ENCODE assay signal across 1 cellular context in the genomic region with DNA sequence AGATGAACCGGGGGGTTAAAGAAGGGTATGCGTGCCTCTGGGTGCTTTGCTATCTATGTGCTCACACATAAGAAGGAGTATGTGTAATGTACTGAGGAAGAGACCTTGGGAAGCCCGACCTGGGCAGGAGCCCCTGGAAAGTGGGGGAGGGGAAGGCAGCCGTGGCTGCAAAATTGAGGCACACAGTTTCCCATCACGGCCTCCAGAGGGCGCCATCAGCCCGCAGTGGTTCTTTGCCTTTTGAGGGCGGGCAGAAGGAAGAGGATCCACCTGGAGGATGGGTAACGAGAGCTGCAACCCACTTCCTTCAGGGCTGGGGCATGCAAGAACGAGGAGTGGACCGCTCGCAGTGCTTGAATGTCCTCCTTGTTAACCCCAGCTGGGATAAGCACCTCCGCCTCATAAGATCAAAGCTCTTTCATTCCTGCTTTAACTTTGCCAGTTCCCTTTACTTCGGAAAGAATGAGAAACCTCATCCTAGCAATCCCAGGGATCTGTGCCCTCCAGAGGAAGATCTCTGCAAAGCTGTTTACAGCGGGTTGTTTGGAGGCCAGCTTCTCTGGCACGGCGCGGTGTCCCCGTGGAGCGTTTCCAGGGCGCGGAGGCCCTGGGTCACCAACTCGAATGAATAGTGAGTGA.
TF ChIP-seq lines count a peak whose summit lies in the region.

No MANE protein-coding gene starts in this region.

TF ChIP-seq in HEK293, 187 proteins besides CTCF, POLR2A, EP300 and RAD21 (continued from another document and continues in another):
- no peak for TF ChIP-seq ZNF585B (tag by site-specific recombination; IDR thresholded peaks at IDR 0.05)
- TF ChIP-seq ZNF114 (tag by site-specific recombination; IDR thresholded peaks at IDR 0.05), result no peak
- TF ChIP-seq KLF8 (tag by site-specific recombination; IDR thresholded peaks at IDR 0.05), result no peak
- no peak for TF ChIP-seq ZNF571 (tag by site-specific recombination; IDR thresholded peaks at IDR 0.05)
- no peak for TF ChIP-seq ZNF639 (tag by site-specific recombination; IDR thresholded peaks at IDR 0.05)
- TF ChIP-seq ZNF37A (tag by site-specific recombination; IDR thresholded peaks at IDR 0.05), result no peak
- TF ChIP-seq ZNF701 (tag by site-specific recombination; IDR thresholded peaks at IDR 0.05), result no peak
- no peak for TF ChIP-seq GLIS1 (tag by site-specific recombination; IDR thresholded peaks at IDR 0.05)
- TF ChIP-seq, protein P1, sequence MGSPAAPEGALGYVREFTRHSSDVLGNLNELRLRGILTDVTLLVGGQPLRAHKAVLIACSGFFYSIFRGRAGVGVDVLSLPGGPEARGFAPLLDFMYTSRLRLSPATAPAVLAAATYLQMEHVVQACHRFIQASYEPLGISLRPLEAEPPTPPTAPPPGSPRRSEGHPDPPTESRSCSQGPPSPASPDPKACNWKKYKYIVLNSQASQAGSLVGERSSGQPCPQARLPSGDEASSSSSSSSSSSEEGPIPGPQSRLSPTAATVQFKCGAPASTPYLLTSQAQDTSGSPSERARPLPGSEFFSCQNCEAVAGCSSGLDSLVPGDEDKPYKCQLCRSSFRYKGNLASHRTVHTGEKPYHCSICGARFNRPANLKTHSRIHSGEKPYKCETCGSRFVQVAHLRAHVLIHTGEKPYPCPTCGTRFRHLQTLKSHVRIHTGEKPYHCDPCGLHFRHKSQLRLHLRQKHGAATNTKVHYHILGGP (tag by site-specific recombination; IDR thresholded peaks at IDR 0.05), result no peak
- no peak for TF ChIP-seq ZSCAN23 (tag by site-specific recombination; IDR thresholded peaks at IDR 0.05)
- no peak for TF ChIP-seq ZNF18 (tag by site-specific recombination; IDR thresholded peaks at IDR 0.05)
- TF ChIP-seq HOXD13 (CRISPR knock-in tag; IDR thresholded peaks at IDR 0.05; ENCODE audit: borderline replicate concordance), result no peak
- TF ChIP-seq ZXDB (tag by site-specific recombination; IDR thresholded peaks at IDR 0.05), result peak; percentile 89
- TF ChIP-seq ZNF146 (tag by site-specific recombination; IDR thresholded peaks at IDR 0.05), result no peak
- TF ChIP-seq BCL11B (tag by site-specific recombination; IDR thresholded peaks at IDR 0.05; ENCODE audit: low read depth), result no peak
- no peak for TF ChIP-seq ZNF10 (tag by site-specific recombination; IDR thresholded peaks at IDR 0.05)
- TF ChIP-seq ZNF654 (tag by site-specific recombination; IDR thresholded peaks at IDR 0.05; ENCODE audit: low read depth), result peak; percentile 90
- no peak for TF ChIP-seq HOXA7 (CRISPR knock-in tag; IDR thresholded peaks at IDR 0.05; ENCODE audit: borderline replicate concordance)
- TF ChIP-seq ZNF621 (tag by site-specific recombination; IDR thresholded peaks at IDR 0.05), result no peak
- TF ChIP-seq ZSCAN30 (tag by site-specific recombination; IDR thresholded peaks at IDR 0.05), result peak; percentile 76; the same call in 1 of the 2 replicates
- TF ChIP-seq GLI2 (tag by site-specific recombination; IDR thresholded peaks at IDR 0.05; ENCODE audit: borderline replicate concordance, low read depth), result no peak
- no peak for TF ChIP-seq ZNF629 (tag by site-specific recombination; IDR thresholded peaks at IDR 0.05)
- no peak for TF ChIP-seq ZBTB8A (tag by site-specific recombination; IDR thresholded peaks at IDR 0.05)
- peak; percentile 77 for TF ChIP-seq ZEB2 (tag by site-specific recombination; IDR thresholded peaks at IDR 0.05)
- no peak for TF ChIP-seq ZNF24 (tag by site-specific recombination; IDR thresholded peaks at IDR 0.05)
- TF ChIP-seq ZNF391 (tag by site-specific recombination; IDR thresholded peaks at IDR 0.05; ENCODE audit: borderline replicate concordance, low read depth), result peak; percentile 72; the same call in 1 of the 2 replicates
- TF ChIP-seq TRIM28 (IDR thresholded peaks at IDR 0.05; ENCODE audit: borderline replicate concordance, low read length), result no peak
- TF ChIP-seq, protein P2, sequence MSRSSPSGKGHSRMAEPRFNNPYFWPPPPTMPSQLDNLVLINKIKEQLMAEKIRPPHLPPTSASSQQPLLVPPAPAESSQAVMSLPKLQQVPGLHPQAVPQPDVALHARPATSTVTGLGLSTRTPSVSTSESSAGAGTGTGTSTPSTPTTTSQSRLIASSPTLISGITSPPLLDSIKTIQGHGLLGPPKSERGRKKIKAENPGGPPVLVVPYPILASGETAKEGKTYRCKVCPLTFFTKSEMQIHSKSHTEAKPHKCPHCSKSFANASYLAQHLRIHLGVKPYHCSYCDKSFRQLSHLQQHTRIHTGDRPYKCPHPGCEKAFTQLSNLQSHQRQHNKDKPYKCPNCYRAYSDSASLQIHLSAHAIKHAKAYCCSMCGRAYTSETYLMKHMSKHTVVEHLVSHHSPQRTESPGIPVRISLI (tag by site-specific recombination; IDR thresholded peaks at IDR 0.05), result peak; percentile 94
- 0 out of 2 replicates have a peak, but pooled peaks have one; percentile 18 for TF ChIP-seq PATZ1 (tag by site-specific recombination; IDR thresholded peaks at IDR 0.05)
- TF ChIP-seq ZNF366 (tag by site-specific recombination; conservative IDR thresholded peaks at IDR 0.05), result peak; percentile 46; the same call in 1 of the 2 replicates
- TF ChIP-seq ZNF132 (tag by site-specific recombination; IDR thresholded peaks at IDR 0.05; ENCODE audit: borderline replicate concordance), result no peak
- TF ChIP-seq ZNF157 (tag by site-specific recombination; IDR thresholded peaks at IDR 0.05), result no peak
- no peak for TF ChIP-seq ZNF510 (tag by site-specific recombination; IDR thresholded peaks at IDR 0.05; ENCODE audit: insufficient replicate concordance)
- TF ChIP-seq, protein P3, sequence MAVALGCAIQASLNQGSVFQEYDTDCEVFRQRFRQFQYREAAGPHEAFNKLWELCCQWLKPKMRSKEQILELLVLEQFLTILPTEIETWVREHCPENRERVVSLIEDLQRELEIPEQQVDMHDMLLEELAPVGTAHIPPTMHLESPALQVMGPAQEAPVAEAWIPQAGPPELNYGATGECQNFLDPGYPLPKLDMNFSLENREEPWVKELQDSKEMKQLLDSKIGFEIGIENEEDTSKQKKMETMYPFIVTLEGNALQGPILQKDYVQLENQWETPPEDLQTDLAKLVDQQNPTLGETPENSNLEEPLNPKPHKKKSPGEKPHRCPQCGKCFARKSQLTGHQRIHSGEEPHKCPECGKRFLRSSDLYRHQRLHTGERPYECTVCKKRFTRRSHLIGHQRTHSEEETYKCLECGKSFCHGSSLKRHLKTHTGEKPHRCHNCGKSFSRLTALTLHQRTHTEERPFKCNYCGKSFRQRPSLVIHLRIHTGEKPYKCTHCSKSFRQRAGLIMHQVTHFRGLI (tag by site-specific recombination; IDR thresholded peaks at IDR 0.05), result no peak
- 0 out of 2 replicates have a peak, but pooled peaks have one; percentile 44 for TF ChIP-seq SP3 (tag by site-specific recombination; IDR thresholded peaks at IDR 0.05)
- TF ChIP-seq ZNF529 (tag by site-specific recombination; IDR thresholded peaks at IDR 0.05; ENCODE audit: insufficient replicate concordance), result no peak
- no peak for TF ChIP-seq ZNF837 (tag by site-specific recombination; IDR thresholded peaks at IDR 0.05)
- TF ChIP-seq, protein P4, sequence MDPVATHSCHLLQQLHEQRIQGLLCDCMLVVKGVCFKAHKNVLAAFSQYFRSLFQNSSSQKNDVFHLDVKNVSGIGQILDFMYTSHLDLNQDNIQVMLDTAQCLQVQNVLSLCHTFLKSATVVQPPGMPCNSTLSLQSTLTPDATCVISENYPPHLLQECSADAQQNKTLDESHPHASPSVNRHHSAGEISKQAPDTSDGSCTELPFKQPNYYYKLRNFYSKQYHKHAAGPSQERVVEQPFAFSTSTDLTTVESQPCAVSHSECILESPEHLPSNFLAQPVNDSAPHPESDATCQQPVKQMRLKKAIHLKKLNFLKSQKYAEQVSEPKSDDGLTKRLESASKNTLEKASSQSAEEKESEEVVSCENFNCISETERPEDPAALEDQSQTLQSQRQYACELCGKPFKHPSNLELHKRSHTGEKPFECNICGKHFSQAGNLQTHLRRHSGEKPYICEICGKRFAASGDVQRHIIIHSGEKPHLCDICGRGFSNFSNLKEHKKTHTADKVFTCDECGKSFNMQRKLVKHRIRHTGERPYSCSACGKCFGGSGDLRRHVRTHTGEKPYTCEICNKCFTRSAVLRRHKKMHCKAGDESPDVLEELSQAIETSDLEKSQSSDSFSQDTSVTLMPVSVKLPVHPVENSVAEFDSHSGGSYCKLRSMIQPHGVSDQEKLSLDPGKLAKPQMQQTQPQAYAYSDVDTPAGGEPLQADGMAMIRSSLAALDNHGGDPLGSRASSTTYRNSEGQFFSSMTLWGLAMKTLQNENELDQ (tag by site-specific recombination; IDR thresholded peaks at IDR 0.05; ENCODE audit: low read depth), result no peak
- TF ChIP-seq RBAK (tag by site-specific recombination; IDR thresholded peaks at IDR 0.05), result no peak
- no peak for TF ChIP-seq GLI4 (tag by site-specific recombination; IDR thresholded peaks at IDR 0.05)
- no peak for TF ChIP-seq ZNF677 (tag by site-specific recombination; IDR thresholded peaks at IDR 0.05)
- TF ChIP-seq, protein P5, sequence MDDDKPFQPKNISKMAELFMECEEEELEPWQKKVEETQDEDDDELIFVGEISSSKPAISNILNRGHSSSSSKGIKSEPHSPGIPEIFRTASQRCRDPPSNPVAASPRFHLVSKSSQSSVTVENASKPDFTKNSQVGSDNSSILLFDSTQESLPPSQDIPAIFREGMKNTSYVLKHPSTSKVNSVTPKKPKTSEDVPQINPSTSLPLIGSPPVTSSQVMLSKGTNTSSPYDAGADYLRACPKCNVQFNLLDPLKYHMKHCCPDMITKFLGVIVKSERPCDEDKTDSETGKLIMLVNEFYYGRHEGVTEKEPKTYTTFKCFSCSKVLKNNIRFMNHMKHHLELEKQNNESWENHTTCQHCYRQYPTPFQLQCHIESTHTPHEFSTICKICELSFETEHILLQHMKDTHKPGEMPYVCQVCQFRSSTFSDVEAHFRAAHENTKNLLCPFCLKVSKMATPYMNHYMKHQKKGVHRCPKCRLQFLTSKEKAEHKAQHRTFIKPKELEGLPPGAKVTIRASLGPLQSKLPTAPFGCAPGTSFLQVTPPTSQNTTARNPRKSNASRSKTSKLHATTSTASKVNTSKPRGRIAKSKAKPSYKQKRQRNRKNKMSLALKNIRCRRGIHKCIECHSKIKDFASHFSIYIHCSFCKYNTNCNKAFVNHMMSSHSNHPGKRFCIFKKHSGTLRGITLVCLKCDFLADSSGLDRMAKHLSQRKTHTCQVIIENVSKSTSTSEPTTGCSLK (tag by site-specific recombination; IDR thresholded peaks at IDR 0.05), result no peak
- peak; percentile 57; the same call in 1 of the 2 replicates for TF ChIP-seq SP7 (tag by site-specific recombination; IDR thresholded peaks at IDR 0.05)
- no peak for TF ChIP-seq ZNF692 (tag by site-specific recombination; IDR thresholded peaks at IDR 0.05)
- TF ChIP-seq GFI1B (tag by site-specific recombination; IDR thresholded peaks at IDR 0.05), result no peak
- no peak for TF ChIP-seq ZSCAN18 (tag by site-specific recombination; IDR thresholded peaks at IDR 0.05)
